Comparison of ENCODE assay signal across 12 cellular contexts in the genomic region with DNA sequence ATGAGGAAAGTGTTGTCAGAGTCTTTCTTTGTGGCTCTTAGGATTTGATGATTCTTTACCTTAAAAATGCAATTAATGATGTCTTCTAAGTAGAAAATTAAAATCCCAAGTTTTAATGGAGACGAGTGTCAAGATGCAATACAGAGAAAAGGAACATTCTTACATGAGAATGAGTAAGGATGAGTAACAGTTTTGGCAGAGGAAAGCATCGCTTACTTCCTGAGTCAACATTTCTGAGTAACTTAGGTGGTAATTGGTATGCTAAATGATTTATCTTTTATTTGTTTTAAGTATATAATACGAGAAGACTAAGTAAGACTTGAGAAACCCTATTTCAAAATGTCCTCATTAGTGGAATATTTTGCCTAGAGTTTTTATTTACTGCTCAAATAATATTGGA.
DNase-seq lines count a peak whose midpoint lies in the region; ATAC-seq and TF ChIP-seq lines count a peak whose summit lies in the region.
"Had no signal": no experiment of that assay in that cellular context is flagged by ENCODE, and none has a peak within 500 bp of the region (broad histone marks: within the 10 kb centered on the region; RNA-seq: fewer than 3 reads in every experiment).

No MANE protein-coding gene starts in this region.

- H3K9ac ChIP-seq in Karpas-422 (ENCODE audit: low read length), result no peak overlapping the region

- no peak overlapping the region for H3K4me2 ChIP-seq in Karpas-422 (ENCODE audit: low read depth, low read length, poor library complexity, severe bottlenecking)

- no peaks in the 10 kb centered on the region for H3K27me3 ChIP-seq in Karpas-422 (ENCODE audit: low read length)
- H3K27me3 ChIP-seq in body of pancreas, result no peaks in the 10 kb centered on the region

- H4K20me1 ChIP-seq in Karpas-422 (ENCODE audit: insufficient read depth, low read depth, low read length), result no peaks in the 10 kb centered on the region

- peaks cover 84% of the 10 kb centered on the region for H3K79me2 ChIP-seq in Karpas-422 (ENCODE audit: low read length)

- peak; percentile 66 for DNase-seq in COLO829 (ENCODE audit: low spot score)
- DNase-seq in Karpas-422, result no peak
- DNase-seq in astrocyte of the spinal cord (ENCODE audit: low read depth, low spot score), result peak; percentile 96
- no peak for DNase-seq in natural killer cell
- DNase-seq in NCI-H1092 treated with DMSO at 0.1 percent for 48 hours (lab: John Stamatoyannopoulos, UW), result no peak
- no peak for DNase-seq in medulla oblongata (ENCODE audit: extremely low spot score)
- no peak for DNase-seq in HT-29 (ENCODE audit: low spot score)
- DNase-seq in body of pancreas, result no peak
- DNase-seq: activated CD4-positive, CD25-positive, alpha-beta regulatory T cell; NCI-H69; right cardiac atrium; stimulated activated naive CD4-positive, alpha-beta T cell treated with Interleukin-2 at 50 U/mL for 16 hours had no signal

- in situ Hi-C loops in astrocyte of the spinal cord (cut with HindIII; ENCODE audit: low sequenced_read_pairs), result no loop called here

- no peak for ATAC-seq in natural killer cell
- ATAC-seq in body of pancreas, result no peak
- ATAC-seq: right cardiac atrium had no signal

- intact Hi-C loops in natural killer cell (cut with micrococcal nuclease), result loop anchor here (10.0 kb wide), 1 partner anchor 533 kb away; no protein-coding TSS in a partner anchor
- intact Hi-C loops in body of pancreas (cut with DNase I), result no loop called here

- no peaks in the 10 kb centered on the region for H3K9me2 ChIP-seq in Karpas-422 (replicated peaks; ENCODE audit: insufficient read depth, low read length)

- H3K9me3 Mint-ChIP-seq in natural killer cell, result no peaks in the 10 kb centered on the region

- H3K4me3 Mint-ChIP-seq in natural killer cell, result no peak overlapping the region

- no peak overlapping the region for H3K4me3 ChIP-seq in Karpas-422 (ENCODE audit: low read length)
- no peak overlapping the region for H3K4me3 ChIP-seq in astrocyte of the spinal cord (ENCODE audit: low read depth, low read length)
- no peak overlapping the region for H3K4me3 ChIP-seq in body of pancreas

- H3K4me1 ChIP-seq in Karpas-422 (ENCODE audit: low read length) (peaks cover 68% of the 10 kb centered on the region), body of pancreas (peaks cover 8% of the 10 kb centered on the region)

- peak overlapping the region; percentile 19 to 47 for H3K27ac Mint-ChIP-seq in natural killer cell

- no peak for TF ChIP-seq POLR2A in body of pancreas (IDR thresholded peaks at IDR 0.05)

- H3K9me3 ChIP-seq in Karpas-422 (ENCODE audit: low read length) (no peaks in the 10 kb centered on the region), body of pancreas (no peaks in the 10 kb centered on the region)

- H3K27me3 Mint-ChIP-seq in natural killer cell (ENCODE audit: low read depth in 2 of 2), result no peaks in the 10 kb centered on the region

- 71 to 72% methylated on average over 3 of the region's 3 CpGs for WGBS in body of pancreas, 2 donors

- no peak overlapping the region for H2AFZ ChIP-seq in Karpas-422 (ENCODE audit: low read length)

- no peak for TF ChIP-seq CTCF in astrocyte of the spinal cord (IDR thresholded peaks at IDR 0.05; ENCODE audit: low read depth, low read length)
- no peak for TF ChIP-seq CTCF in natural killer cell (IDR thresholded peaks at IDR 0.05)
- TF ChIP-seq CTCF in body of pancreas (IDR thresholded peaks at IDR 0.05), result no peak

- H3K4me1 Mint-ChIP-seq in natural killer cell, result peaks cover 22 to 38% of the 10 kb centered on the region in 2 donors

- H3K36me3 Mint-ChIP-seq in natural killer cell, result peaks cover 6% of the 10 kb centered on the region

- H3K36me3 ChIP-seq in Karpas-422 (ENCODE audit: insufficient read depth, low read length) (peaks cover 68% of the 10 kb centered on the region), body of pancreas (replicated peaks in 1 of 2; ENCODE audit: insufficient read depth in 1 of 2, low read depth in 2 of 2) (no peaks in the 10 kb centered on the region)

- H3K27ac ChIP-seq in Karpas-422 (ENCODE audit: low read length) (0 out of 2 replicates have a peak overlapping the region, but pooled peaks have one; percentile 7), body of pancreas (no peak overlapping the region)

Comparison
In these comparisons a context has a peak if more than half of its experiments do, and no peak if none do; other contexts are left out.
1. DNase-seq: peak in COLO829 (single experiment) and astrocyte of the spinal cord (single experiment); none in Karpas-422 (single experiment), natural killer cell (single experiment), NCI-H1092 treated with DMSO at 0.1 percent for 48 hours (single experiment), medulla oblongata (single experiment), HT-29 (single experiment) and body of pancreas (0 of 4).